8 cellular contexts compared by ENCODE assay signal in the genomic region with DNA sequence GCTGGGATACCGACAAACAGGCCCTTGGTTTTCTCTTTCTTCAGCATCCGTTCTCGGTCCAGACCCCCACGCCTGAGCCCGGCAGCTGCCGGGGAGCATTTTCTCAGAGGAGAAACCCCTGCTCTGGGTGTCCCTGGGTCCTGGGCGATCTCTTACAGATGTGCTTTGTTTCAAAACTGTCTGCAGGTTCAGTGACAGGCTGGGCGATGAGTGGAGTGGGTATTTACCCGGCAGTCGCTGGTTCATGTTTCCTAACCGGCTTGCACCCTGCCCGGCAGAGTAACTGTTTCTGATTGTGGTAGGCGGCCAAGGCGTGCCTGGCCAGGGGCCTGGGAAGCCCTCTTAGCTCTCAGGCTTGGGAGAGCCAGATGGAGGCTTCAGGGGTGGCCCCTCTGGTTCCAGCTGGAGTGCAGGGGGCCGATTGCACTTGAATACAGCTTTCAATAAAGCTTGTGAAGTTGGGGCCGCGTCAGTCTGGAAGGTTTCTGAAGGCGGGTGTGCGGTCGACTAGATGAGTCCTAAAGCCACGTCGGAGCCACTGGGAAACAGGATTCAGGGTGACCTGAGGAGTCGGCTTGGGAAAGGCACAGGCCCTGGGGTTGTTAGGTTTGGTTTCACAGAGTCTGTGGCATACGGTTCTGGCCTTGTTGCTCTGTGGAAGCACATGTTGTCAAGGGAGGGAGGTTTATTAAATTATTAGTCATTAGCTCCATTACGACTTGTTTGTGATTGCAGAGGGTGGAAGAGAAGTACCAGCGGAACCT. TPM values are rescaled to one million over a fixed set of nuclear protein-coding genes. Genes with fewer than 3 reads are reported as not detected.
DNase-seq lines count a peak whose midpoint lies in the region; ATAC-seq and TF ChIP-seq lines count a peak whose summit lies in the region.

No MANE protein-coding gene starts in this region.

- peaks cover 25% of the 10 kb centered on the region for H3K27me3 Mint-ChIP-seq in GM23338 (ENCODE audit: insufficient read depth, low read depth, poor library complexity)

- ATAC-seq in GM23338 (no peak), HG03280 (IDR thresholded peaks at IDR 0.05; ENCODE audit: unreplicated experiment) (no peak), HG03469 (IDR thresholded peaks at IDR 0.05; ENCODE audit: unreplicated experiment) (no peak), GM18511 (IDR thresholded peaks at IDR 0.05; ENCODE audit: unreplicated experiment) (no peak)

- peaks cover 51% of the 10 kb centered on the region for H3K79me2 ChIP-seq in GM23338 (replicated peaks; ENCODE audit: insufficient read depth)

- H2AFZ ChIP-seq in GM23338: no peak overlapping the region

- H3K4me1 ChIP-seq in GM23338 (ENCODE audit: insufficient read depth): peaks cover 17% of the 10 kb centered on the region; the same call in 1 of the 2 replicates

- H3K9me2 ChIP-seq in GM23338 (ENCODE audit: insufficient read depth): no peaks in the 10 kb centered on the region

- H3K4me2 ChIP-seq in GM23338: peak overlapping the region; percentile 89

- peaks cover 6% of the 10 kb centered on the region for H4K20me1 ChIP-seq in GM23338 (replicated peaks; ENCODE audit: insufficient read depth)

- TF ChIP-seq CTCF in GM23338 (conservative IDR thresholded peaks at IDR 0.05; ENCODE audit: low read depth in 2 of 2) (no peak), WERI-Rb-1 (IDR thresholded peaks at IDR 0.05; ENCODE audit: low read depth, low read length) (no peak), retinal pigment epithelial cell (conservative IDR thresholded peaks at IDR 0.05; ENCODE audit: low read depth, low read length) (no peak)

- H3K36me3 Mint-ChIP-seq in GM23338 (ENCODE audit: low read depth): no peaks in the 10 kb centered on the region; the same call in 2 of the 3 replicates

- H3K27me3 ChIP-seq in GM23338 (ENCODE audit: insufficient read depth) (peaks cover 7% of the 10 kb centered on the region; the same call in 1 of the 2 replicates), WERI-Rb-1 (ENCODE audit: insufficient read depth, low read depth, severe bottlenecking) (no peaks in the 10 kb centered on the region)

- peaks cover 41% of the 10 kb centered on the region for H3K4me1 Mint-ChIP-seq in GM23338

- no peak overlapping the region for H3K27ac Mint-ChIP-seq in GM23338

- no peaks in the 10 kb centered on the region for H3K9me3 Mint-ChIP-seq in GM23338

- H3K36me3 ChIP-seq in GM23338 (ENCODE audit: insufficient read depth): no peaks in the 10 kb centered on the region
- H3K36me3 ChIP-seq in WERI-Rb-1: peaks cover 65% of the 10 kb centered on the region

- peak overlapping the region; percentile 86 for H3K4me3 Mint-ChIP-seq in GM23338

- no peak overlapping the region for H3K27ac ChIP-seq in GM23338 (ENCODE audit: low read depth)
- H3K27ac ChIP-seq in WERI-Rb-1: peak overlapping the region; percentile 75

- no peaks in the 10 kb centered on the region for H3K9me3 ChIP-seq in WERI-Rb-1 (ENCODE audit: severe bottlenecking)

- peak overlapping the region; percentile 66 for H3K4me3 ChIP-seq in GM23338
- peak overlapping the region; percentile 58 for H3K4me3 ChIP-seq in WERI-Rb-1 (ENCODE audit: low read depth, low read length)
- peak overlapping the region; percentile 87 for H3K4me3 ChIP-seq in retinal pigment epithelial cell (ENCODE audit: low read length)

- DNase-seq in GM23338 (ENCODE audit: low spot score): no peak
- peak; percentile 74 for DNase-seq in WERI-Rb-1
- peak; percentile 30 for DNase-seq in glomerular visceral epithelial cell (ENCODE audit: extremely low spot score)
- DNase-seq in retinal pigment epithelial cell (ENCODE audit: low read depth): no peak
- no peak for DNase-seq in DMS153 (lab: John Stamatoyannopoulos, UW)

- H3F3A ChIP-seq in GM23338 (replicated peaks; ENCODE audit: low read depth): peaks cover 4% of the 10 kb centered on the region; the same call in 1 of the 2 replicates

TF ChIP-seq in GM23338, 12 proteins besides CTCF, POLR2A, EP300 and RAD21 (continues in another document):
- TF ChIP-seq NANOG (IDR thresholded peaks at IDR 0.05; ENCODE audit: borderline replicate concordance) (no peak), CREB1 (CRISPR knock-in tag; IDR thresholded peaks at IDR 0.05; ENCODE audit: low read depth) (no peak), POLR2AphosphoS5 (IDR thresholded peaks at IDR 0.05; ENCODE audit: low read depth) (no peak), STAT1 (IDR thresholded peaks at IDR 0.05; ENCODE audit: unreplicated experiment) (no peak), EZH2 (IDR thresholded peaks at IDR 0.05; ENCODE audit: low read depth, unreplicated experiment) (no peak), ZNF114 (CRISPR knock-in tag; IDR thresholded peaks at IDR 0.05) (no peak), JUNB (IDR thresholded peaks at IDR 0.05; ENCODE audit: unreplicated experiment) (no peak)
- TF ChIP-seq, protein P1, sequence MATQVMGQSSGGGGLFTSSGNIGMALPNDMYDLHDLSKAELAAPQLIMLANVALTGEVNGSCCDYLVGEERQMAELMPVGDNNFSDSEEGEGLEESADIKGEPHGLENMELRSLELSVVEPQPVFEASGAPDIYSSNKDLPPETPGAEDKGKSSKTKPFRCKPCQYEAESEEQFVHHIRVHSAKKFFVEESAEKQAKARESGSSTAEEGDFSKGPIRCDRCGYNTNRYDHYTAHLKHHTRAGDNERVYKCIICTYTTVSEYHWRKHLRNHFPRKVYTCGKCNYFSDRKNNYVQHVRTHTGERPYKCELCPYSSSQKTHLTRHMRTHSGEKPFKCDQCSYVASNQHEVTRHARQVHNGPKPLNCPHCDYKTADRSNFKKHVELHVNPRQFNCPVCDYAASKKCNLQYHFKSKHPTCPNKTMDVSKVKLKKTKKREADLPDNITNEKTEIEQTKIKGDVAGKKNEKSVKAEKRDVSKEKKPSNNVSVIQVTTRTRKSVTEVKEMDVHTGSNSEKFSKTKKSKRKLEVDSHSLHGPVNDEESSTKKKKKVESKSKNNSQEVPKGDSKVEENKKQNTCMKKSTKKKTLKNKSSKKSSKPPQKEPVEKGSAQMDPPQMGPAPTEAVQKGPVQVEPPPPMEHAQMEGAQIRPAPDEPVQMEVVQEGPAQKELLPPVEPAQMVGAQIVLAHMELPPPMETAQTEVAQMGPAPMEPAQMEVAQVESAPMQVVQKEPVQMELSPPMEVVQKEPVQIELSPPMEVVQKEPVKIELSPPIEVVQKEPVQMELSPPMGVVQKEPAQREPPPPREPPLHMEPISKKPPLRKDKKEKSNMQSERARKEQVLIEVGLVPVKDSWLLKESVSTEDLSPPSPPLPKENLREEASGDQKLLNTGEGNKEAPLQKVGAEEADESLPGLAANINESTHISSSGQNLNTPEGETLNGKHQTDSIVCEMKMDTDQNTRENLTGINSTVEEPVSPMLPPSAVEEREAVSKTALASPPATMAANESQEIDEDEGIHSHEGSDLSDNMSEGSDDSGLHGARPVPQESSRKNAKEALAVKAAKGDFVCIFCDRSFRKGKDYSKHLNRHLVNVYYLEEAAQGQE (IDR thresholded peaks at IDR 0.05; ENCODE audit: unreplicated experiment): no peak

RNA-seq across cellular contexts. Expression of a gene that starts 1.4 kb away (rescaled TPM):
- total RNA-seq in GM23338 (2014; rRNA removed; shearing (Covaris generic)): 16.7 and 22.7 TPM in 2 replicates
- 21.7 and 22.7 TPM in 2 replicates for polyA plus RNA-seq in GM23338 (2016; fragmentation: Nextera tagmentation; extraction: Ambion mirVana)

RNA-seq across cellular contexts. Expression of a gene that starts 44.7 kb away (rescaled TPM):
- total RNA-seq in GM23338 (2014; rRNA removed; shearing (Covaris generic)): 8.2 and 12.3 TPM in 2 replicates
- 13.2 and 14.0 TPM in 2 replicates for polyA plus RNA-seq in GM23338 (2016; fragmentation: Nextera tagmentation; extraction: Ambion mirVana)

Comparison
In these comparisons a context has a peak if more than half of its experiments do, and no peak if none do; other contexts are left out.
1. DNase-seq: peak in WERI-Rb-1 (single experiment) and glomerular visceral epithelial cell (single experiment); none in GM23338 (single experiment), retinal pigment epithelial cell (single experiment) and DMS153 (single experiment).
2. Peak in every context shown above with its lines, with median percentiles within 50 percentile points of each other: H3K4me3 ChIP-seq.